ENCODE assay signal across 21 cellular contexts in the genomic region with DNA sequence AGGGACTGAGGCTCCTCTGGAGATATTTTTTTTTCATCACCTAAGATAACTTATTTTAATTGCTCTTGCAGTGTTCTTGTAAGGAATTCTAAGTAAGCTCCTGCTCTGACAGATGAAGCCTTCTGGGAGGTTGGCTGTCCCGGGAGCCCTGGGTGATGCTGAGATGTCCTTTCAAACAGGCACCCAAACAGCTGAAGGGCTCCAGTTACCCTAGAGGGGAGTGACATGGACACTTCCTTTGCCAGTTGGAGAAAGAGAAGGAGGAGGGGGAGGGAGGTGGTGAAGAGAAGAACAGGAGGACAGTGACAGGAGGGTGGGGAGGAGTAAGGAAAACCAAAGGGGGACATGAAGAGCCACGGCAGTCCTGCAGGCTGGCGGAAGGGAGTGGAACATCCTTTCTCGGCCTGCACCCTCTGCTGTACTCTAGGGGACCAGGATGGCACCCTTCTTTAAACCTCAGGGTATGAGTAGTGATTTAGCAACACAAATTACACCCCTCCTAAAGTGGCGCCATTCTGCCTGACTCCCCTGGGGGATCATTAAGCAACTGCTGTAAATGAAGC. TPM values are rescaled to one million over a fixed set of nuclear protein-coding genes. Genes with fewer than 3 reads are reported as not detected.
"Had no signal": no experiment of that assay in that cellular context is flagged by ENCODE, and none has a peak within 500 bp of the region (broad histone marks: within the 10 kb centered on the region; RNA-seq: fewer than 3 reads in every experiment).

No MANE protein-coding gene starts in this region.

- H3K27ac Mint-ChIP-seq: activated CD4-positive, alpha-beta T cell treated with anti-CD3 and anti-CD28 coated beads, Interleukin-2, amount 10 ng/mL, durations not matched to agents 24 days and 14 days; activated naive CD4-positive, alpha-beta T cell treated with anti-CD3 and anti-CD28 coated beads, Interleukin-2, amount 10 ng/mL, durations not matched to agents 7 days and 5 days; activated naive CD8-positive, alpha-beta T cell treated with anti-CD3 and anti-CD28 coated beads, Interleukin-2, amount 50 U/mL, for 24 hours; stimulated activated naive B cell treated with anti-CD40 and anti-IgM and Interleukin-4, amounts not matched to agents 10 μg/mL and 1 μg/mL and 100 μg/mL, for 72 hours had no signal

- H3K4me3 Mint-ChIP-seq: activated CD4-positive, alpha-beta T cell treated with anti-CD3 and anti-CD28 coated beads, Interleukin-2, amount 10 ng/mL, durations not matched to agents 24 days and 14 days; activated naive CD4-positive, alpha-beta T cell treated with anti-CD3 and anti-CD28 coated beads, Interleukin-2, amount 10 ng/mL, durations not matched to agents 7 days and 5 days; activated naive CD8-positive, alpha-beta T cell treated with anti-CD3 and anti-CD28 coated beads, Interleukin-2, amount 50 U/mL, for 24 hours; activated T-cell treated with anti-CD3 and anti-CD28 coated beads, Interleukin-2, amount 50 U/mL, for 4 hours; neural crest cell; stimulated activated naive B cell treated with anti-CD40 and anti-IgM and Interleukin-4, amounts not matched to agents 10 μg/mL and 1 μg/mL and 100 μg/mL, for 72 hours had no signal

- H3K27me3 Mint-ChIP-seq: activated CD4-positive, alpha-beta T cell treated with anti-CD3 and anti-CD28 coated beads, Interleukin-2, amount 10 ng/mL, durations not matched to agents 24 days and 14 days had no signal

- ATAC-seq: activated naive CD8-positive, alpha-beta T cell treated with anti-CD3 and anti-CD28 coated beads, Interleukin-2, amount 50 U/mL, for 24 hours; activated T-cell treated with anti-CD3 and anti-CD28 coated beads, Interleukin-2, amount 50 U/mL, for 4 hours; right lobe of liver; upper lobe of right lung had no signal

- H3K9me3 Mint-ChIP-seq: activated CD4-positive, alpha-beta T cell treated with anti-CD3 and anti-CD28 coated beads, Interleukin-2, amount 10 ng/mL, durations not matched to agents 24 days and 14 days; activated naive CD4-positive, alpha-beta T cell treated with anti-CD3 and anti-CD28 coated beads, Interleukin-2, amount 10 ng/mL, durations not matched to agents 7 days and 5 days; activated naive CD8-positive, alpha-beta T cell treated with anti-CD3 and anti-CD28 coated beads, Interleukin-2, amount 50 U/mL, for 24 hours; activated T-cell treated with anti-CD3 and anti-CD28 coated beads, Interleukin-2, amount 50 U/mL, for 4 hours; neural crest cell; stimulated activated naive B cell treated with anti-CD40 and anti-IgM and Interleukin-4, amounts not matched to agents 10 μg/mL and 1 μg/mL and 100 μg/mL, for 72 hours had no signal

- DNase-seq: activated CD4-positive, alpha-beta T cell treated with anti-CD3 and anti-CD28 coated beads, Interleukin-2, amount 10 ng/mL, durations not matched to agents 24 days and 14 days; activated CD8-positive, alpha-beta memory T cell treated with anti-CD3 and anti-CD28 coated beads, Interleukin-2, amount 50 U/mL, for 4 hours; activated naive CD4-positive, alpha-beta T cell treated with anti-CD3 and anti-CD28 coated beads, Interleukin-2, amount 10 ng/mL, durations not matched to agents 7 days and 5 days; activated naive CD8-positive, alpha-beta T cell treated with anti-CD3 and anti-CD28 coated beads, Interleukin-2, amount 50 U/mL, for 24 hours; activated T-cell treated with anti-CD3 and anti-CD28 coated beads, Interleukin-2, amount 50 U/mL, for 4 hours; aorta; cerebellar nuclear complex; cortex of kidney; head of caudate nucleus; left ventricle myocardium inferior; mammary epithelial cell; right lobe of liver; stimulated activated CD4-positive, alpha-beta T cell treated with anti-CD3 and anti-CD28 coated beads, Interleukin-4, amount 100 ng/mL, for 4 hours; stimulated activated naive B cell treated with anti-CD40 and anti-IgM and Interleukin-4, amounts not matched to agents 10 μg/mL and 1 μg/mL and 100 μg/mL, for 72 hours; T-helper 9 cell; upper lobe of right lung had no signal

- H3K36me3 Mint-ChIP-seq: activated naive CD4-positive, alpha-beta T cell treated with anti-CD3 and anti-CD28 coated beads, Interleukin-2, amount 10 ng/mL, durations not matched to agents 7 days and 5 days; stimulated activated naive B cell treated with anti-CD40 and anti-IgM and Interleukin-4, amounts not matched to agents 10 μg/mL and 1 μg/mL and 100 μg/mL, for 72 hours had no signal

- H3K4me1 Mint-ChIP-seq: activated CD4-positive, alpha-beta T cell treated with anti-CD3 and anti-CD28 coated beads, Interleukin-2, amount 10 ng/mL, durations not matched to agents 24 days and 14 days; activated naive CD4-positive, alpha-beta T cell treated with anti-CD3 and anti-CD28 coated beads, Interleukin-2, amount 10 ng/mL, durations not matched to agents 7 days and 5 days; activated naive CD8-positive, alpha-beta T cell treated with anti-CD3 and anti-CD28 coated beads, Interleukin-2, amount 50 U/mL, for 24 hours; neural crest cell; stimulated activated naive B cell treated with anti-CD40 and anti-IgM and Interleukin-4, amounts not matched to agents 10 μg/mL and 1 μg/mL and 100 μg/mL, for 72 hours had no signal

RNA-seq across cellular contexts. Expression of gene MYH2, which starts 55.8 kb away (rescaled TPM):
- total RNA-seq: activated CD4-positive, alpha-beta T cell treated with anti-CD3 and anti-CD28 coated beads, Interleukin-2, amount 10 ng/mL, durations not matched to agents 24 days and 14 days; activated T-cell treated with anti-CD3 and anti-CD28 coated beads, Interleukin-2, amount 50 U/mL, for 4 hours; aorta; frontal cortex; kidney epithelial cell; mammary epithelial cell; osteocyte; pulmonary artery endothelial cell had no signal
